29 cellular contexts compared by ENCODE assay signal in genomic region chr4:61827907-61828328, GRCh38.
"Had no signal": no experiment of that assay in that cellular context is flagged by ENCODE, and none has a peak within 500 bp of the region (broad histone marks: within the 10 kb centered on the region; RNA-seq: fewer than 3 reads in every experiment).

No MANE protein-coding gene starts in this region.

- H3K36me3 ChIP-seq: left lung, lower lobe of right lung, neutrophil, right lobe of liver, thyroid gland, transverse colon, upper lobe of left lung, vagina had no signal

- H3K9me3 Mint-ChIP-seq: nephron had no signal

- H3K4me3 Mint-ChIP-seq: naive thymus-derived CD8-positive, alpha-beta T cell; nephron; neural crest cell; stimulated activated memory B cell treated with anti-CD40 and anti-IgM and Interleukin-4, amounts not matched to agents 10 μg/mL and 1 μg/mL and 100 μg/mL, for 72 hours; stimulated activated naive CD8-positive, alpha-beta T cell treated with anti-CD3 and anti-CD28 coated beads, Interleukin-15, amount 100 ng/mL, for 72 hours had no signal

- H3K27me3 ChIP-seq: left lung, neutrophil, right lobe of liver, testis, thyroid gland, transverse colon, upper lobe of left lung, vagina had no signal

- H3K4me1 Mint-ChIP-seq: naive thymus-derived CD8-positive, alpha-beta T cell; stimulated activated memory B cell treated with anti-CD40 and anti-IgM and Interleukin-4, amounts not matched to agents 10 μg/mL and 1 μg/mL and 100 μg/mL, for 72 hours; stimulated activated naive CD8-positive, alpha-beta T cell treated with anti-CD3 and anti-CD28 coated beads, Interleukin-15, amount 100 ng/mL, for 72 hours had no signal

- H3K4me2 ChIP-seq: smooth muscle cell had no signal

- H3K4me3 ChIP-seq: left lung, lower lobe of right lung, psoas muscle, right lobe of liver, smooth muscle cell, testis, thyroid gland, transverse colon, upper lobe of left lung, vagina had no signal

- H2AFZ ChIP-seq: parathyroid adenoma had no signal

- H3K36me3 Mint-ChIP-seq: naive thymus-derived CD8-positive, alpha-beta T cell; stimulated activated memory B cell treated with anti-CD40 and anti-IgM and Interleukin-4, amounts not matched to agents 10 μg/mL and 1 μg/mL and 100 μg/mL, for 72 hours had no signal

- H3K4me1 ChIP-seq: left lung, lower lobe of right lung, parathyroid adenoma, psoas muscle, right lobe of liver, testis, thyroid gland, transverse colon, upper lobe of left lung, vagina had no signal

- H3K9ac ChIP-seq: parathyroid adenoma had no signal

- H3K27ac ChIP-seq: left lung, lower lobe of right lung, neutrophil, parathyroid adenoma, psoas muscle, right lobe of liver, testis, thyroid gland, transverse colon, upper lobe of left lung, vagina had no signal

- ATAC-seq: left cardiac atrium; left lung; lower lobe of right lung; naive thymus-derived CD8-positive, alpha-beta T cell; psoas muscle; right lobe of liver; stimulated activated memory B cell treated with anti-CD40 and anti-IgM and Interleukin-4, amounts not matched to agents 10 μg/mL and 1 μg/mL and 100 μg/mL, for 72 hours; stimulated activated naive CD8-positive, alpha-beta T cell treated with anti-CD3 and anti-CD28 coated beads, Interleukin-15, amount 100 ng/mL, for 72 hours had no signal

- H3K27ac Mint-ChIP-seq: naive thymus-derived CD8-positive, alpha-beta T cell; stimulated activated memory B cell treated with anti-CD40 and anti-IgM and Interleukin-4, amounts not matched to agents 10 μg/mL and 1 μg/mL and 100 μg/mL, for 72 hours; stimulated activated naive CD8-positive, alpha-beta T cell treated with anti-CD3 and anti-CD28 coated beads, Interleukin-15, amount 100 ng/mL, for 72 hours had no signal

- FAIRE-seq: keratinocyte had no signal

- DNase-seq: kidney glomerular epithelial cell; left cardiac atrium; left lung; lower lobe of right lung; mammary epithelial cell; mesenchymal stem cell; naive thymus-derived CD8-positive, alpha-beta T cell; occipital lobe; psoas muscle; right lobe of liver; stimulated activated CD4-positive, alpha-beta T cell treated with anti-CD3 and anti-CD28 coated beads, Interleukin-1b, Interleukin-23, amount 100 ng/mL, for 48 hours; stimulated activated CD4-positive, alpha-beta T cell treated with anti-CD3 and anti-CD28 coated beads, Interleukin-2, amount 100 ng/mL, for 48 hours; stimulated activated CD4-positive, alpha-beta T cell treated with anti-CD3 and anti-CD28 coated beads, Interleukin-4, amount 100 ng/mL, for 4 hours; stimulated activated CD8-positive, alpha-beta memory T cell treated with anti-CD3 and anti-CD28 coated beads, Interleukin-4, amount 100 ng/mL, for 48 hours; stimulated activated naive CD4-positive, alpha-beta T cell treated with Interleukin-2 at 50 U/mL for 16 hours; stimulated activated naive CD8-positive, alpha-beta T cell treated with anti-CD3 and anti-CD28 coated beads, Interleukin-15, amount 100 ng/mL, for 72 hours; substantia nigra; testis; thyroid gland; transverse colon; upper lobe of left lung had no signal

- H3K9me3 ChIP-seq: left lung, lower lobe of right lung, neutrophil, psoas muscle, right lobe of liver, testis, thyroid gland, transverse colon, upper lobe of left lung, vagina had no signal

- H3K27me3 Mint-ChIP-seq: naive thymus-derived CD8-positive, alpha-beta T cell; stimulated activated memory B cell treated with anti-CD40 and anti-IgM and Interleukin-4, amounts not matched to agents 10 μg/mL and 1 μg/mL and 100 μg/mL, for 72 hours; stimulated activated naive CD8-positive, alpha-beta T cell treated with anti-CD3 and anti-CD28 coated beads, Interleukin-15, amount 100 ng/mL, for 72 hours had no signal

- H3K79me2 ChIP-seq: parathyroid adenoma had no signal
